21 cellular contexts compared by ENCODE assay signal in the genomic region with DNA sequence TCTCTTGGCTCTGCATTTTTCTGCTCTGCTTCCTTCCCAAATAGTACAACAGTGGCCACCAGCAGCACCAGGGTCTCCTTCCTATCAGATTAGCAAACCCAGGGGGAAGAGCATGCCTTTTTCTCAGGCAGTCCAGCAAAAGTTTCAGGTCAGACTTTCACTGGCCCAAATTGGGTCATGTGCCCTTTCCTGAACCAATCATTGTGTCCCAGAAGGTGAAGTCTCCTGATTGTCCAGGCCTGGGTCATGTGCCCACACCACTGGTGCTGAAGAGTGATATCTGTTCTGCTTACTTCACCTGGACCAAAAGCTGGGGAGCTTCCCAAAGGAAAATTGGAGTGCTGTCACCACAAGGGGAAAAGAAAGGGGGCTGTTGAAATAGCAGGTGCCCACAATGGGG.
A peak's percentile ranks its signal among the peaks of the same experiment; 100 is the strongest.
DNase-seq lines count a peak whose midpoint lies in the region; ATAC-seq, FAIRE-seq and TF ChIP-seq lines count a peak whose summit lies in the region.
"Had no signal": no experiment of that assay in that cellular context is flagged by ENCODE, and none has a peak within 500 bp of the region (broad histone marks: within the 10 kb centered on the region; RNA-seq: fewer than 3 reads in every experiment).

No MANE protein-coding gene starts in this region.

- H3K4me1 ChIP-seq in K562 (replicated peaks in 1 of 2; ENCODE audit: control insufficient read depth in 2 of 2, insufficient read depth in 2 of 2, low read length in 2 of 2) = peaks cover 0 to 13% of the 10 kb centered on the region in 2 experiments; a peak in 3 of 5 replicates
- H3K4me1 ChIP-seq: BLaER1, Caco-2 had no signal

- no peaks in the 10 kb centered on the region for H3K27me3 Mint-ChIP-seq in natural killer cell treated with Interleukin-12 subunit alpha and Interleukin-12 subunit beta and Interleukin-15 and Interleukin-18, amount 100 ng/mL, for 72 hours
- H3K27me3 Mint-ChIP-seq in natural killer cell (ENCODE audit: low read depth in 2 of 2) = peaks cover 0 to 5% of the 10 kb centered on the region in 2 donors

- no peak overlapping the region for H3K4me3 Mint-ChIP-seq in natural killer cell treated with Interleukin-12 subunit alpha and Interleukin-12 subunit beta and Interleukin-15 and Interleukin-18, amount 100 ng/mL, for 72 hours
- no peak overlapping the region for H3K4me3 Mint-ChIP-seq in natural killer cell
- H3K4me3 Mint-ChIP-seq: B cell; CD4-positive, alpha-beta memory T cell had no signal

- TF ChIP-seq CTCF in natural killer cell (IDR thresholded peaks at IDR 0.05) (no peak), K562 (IDR thresholded peaks at IDR 0.05 in 2 of 3, conservative IDR thresholded peaks at IDR 0.05 in 1 of 3; ENCODE audit: insufficient read depth in 2 of 3, low read depth in 1 of 3, low read length in 3 of 3) (no peak)

- H3K36me3 Mint-ChIP-seq in natural killer cell treated with Interleukin-12 subunit alpha and Interleukin-12 subunit beta and Interleukin-15 and Interleukin-18, amount 100 ng/mL, for 72 hours = no peaks in the 10 kb centered on the region
- no peaks in the 10 kb centered on the region for H3K36me3 Mint-ChIP-seq in natural killer cell
- H3K36me3 Mint-ChIP-seq: CD4-positive, alpha-beta memory T cell had no signal

- CTCF ChIA-PET in K562 (lab: Yijun Ruan, JAX; ENCODE audit: low intra/inter-chr PET ratio) = no interaction called here

- no peak overlapping the region for H3K27ac Mint-ChIP-seq in natural killer cell treated with Interleukin-12 subunit alpha and Interleukin-12 subunit beta and Interleukin-15 and Interleukin-18, amount 100 ng/mL, for 72 hours
- no peak overlapping the region for H3K27ac Mint-ChIP-seq in natural killer cell
- H3K27ac Mint-ChIP-seq: B cell had no signal

- H3K4me2 ChIP-seq in K562 (ENCODE audit: insufficient read depth, low read length) = no peak overlapping the region
- H3K4me2 ChIP-seq: BLaER1 had no signal

- TF ChIP-seq POLR2A in K562 (conservative IDR thresholded peaks at IDR 0.05) = no peak

- ATAC-seq in natural killer cell treated with Interleukin-12 subunit alpha and Interleukin-12 subunit beta and Interleukin-15 and Interleukin-18, amount 100 ng/mL, for 72 hours = no peak
- ATAC-seq in natural killer cell = no peak
- no peak for ATAC-seq in K562
- no peak for ATAC-seq in sciatic nerve
- no peak for ATAC-seq in GM18907 (IDR thresholded peaks at IDR 0.05; ENCODE audit: unreplicated experiment)

- no peaks in the 10 kb centered on the region for H3K36me3 ChIP-seq in K562 (ENCODE audit: control insufficient read depth, insufficient read depth, low read length)
- H3K36me3 ChIP-seq: BLaER1 had no signal

- H3K9me1 ChIP-seq in K562 (ENCODE audit: control insufficient read depth, insufficient read depth, low read length) = no peaks in the 10 kb centered on the region

- in situ Hi-C loops in K562 (cut with MboI) = no loop called here

- DNase-seq in natural killer cell treated with Interleukin-12 subunit alpha and Interleukin-12 subunit beta and Interleukin-15 and Interleukin-18, amount 100 ng/mL, for 72 hours (ENCODE audit: low spot score) = peak; percentile 6
- DNase-seq in natural killer cell (no peak), K562 (ENCODE audit: extremely low read depth in 1 of 4, low spot score in 3 of 4) (no peak), sciatic nerve (ENCODE audit: low spot score) (peak; percentile 9), superior temporal gyrus (ENCODE audit: extremely low spot score) (no peak)
- DNase-seq: 8988T; CD4-positive, alpha-beta memory T cell; DMS153; DND-41; GM23248; H7; HCEC 1CT had no signal

- no peak for TF ChIP-seq EP300 in K562 (IDR thresholded peaks at IDR 0.05; ENCODE audit: low read length)

- no peaks in the 10 kb centered on the region for H3K4me1 Mint-ChIP-seq in natural killer cell treated with Interleukin-12 subunit alpha and Interleukin-12 subunit beta and Interleukin-15 and Interleukin-18, amount 100 ng/mL, for 72 hours (ENCODE audit: low read depth in 2 of 2)
- H3K4me1 Mint-ChIP-seq in natural killer cell = no peaks in the 10 kb centered on the region
- H3K4me1 Mint-ChIP-seq: B cell; CD4-positive, alpha-beta memory T cell had no signal

- POLR2A ChIA-PET in K562 (lab: Yijun Ruan, JAX) = interaction anchor here (0.7 kb wide), 1 partner anchor 8 kb away, joined by 3 read pairs; no protein-coding TSS in a partner anchor

- no peak for TF ChIP-seq RAD21 in K562 (CRISPR knock-in tag; conservative IDR thresholded peaks at IDR 0.05 in 1 of 2, IDR thresholded peaks at IDR 0.05 in 1 of 2)

- H2AFZ ChIP-seq in K562 (ENCODE audit: low read depth, low read length) = no peak overlapping the region
- H2AFZ ChIP-seq: GM23248 had no signal

- 0 out of 5 replicates have a peak, but pooled peaks cover 0 to 2% of the 10 kb centered on the region in 2 experiments for H3K27me3 ChIP-seq in K562 (ENCODE audit: control insufficient read depth in 2 of 2, insufficient read depth in 2 of 2, low read length in 2 of 2)
- H3K27me3 ChIP-seq: BLaER1 had no signal

- no peaks in the 10 kb centered on the region for H3K9me3 ChIP-seq in K562 (replicated peaks; ENCODE audit: control insufficient read depth, insufficient read depth, low read depth, low read length)
- H3K9me3 ChIP-seq: BLaER1, Caco-2 had no signal

- FAIRE-seq in K562 (lab: Jason Lieb, UNC) = no peak
- FAIRE-seq: G401.6, GM12892, GM19239, H1 had no signal

- H3K9me3 Mint-ChIP-seq in natural killer cell treated with Interleukin-12 subunit alpha and Interleukin-12 subunit beta and Interleukin-15 and Interleukin-18, amount 100 ng/mL, for 72 hours = no peaks in the 10 kb centered on the region
- H3K9me3 Mint-ChIP-seq in natural killer cell = no peaks in the 10 kb centered on the region

- intact Hi-C loops in natural killer cell (cut with micrococcal nuclease) (no loop called here), K562 (cut with micrococcal nuclease) (no loop called here), sciatic nerve (cut with DNase I) (no loop called here)

- no peak overlapping the region for H3K9ac ChIP-seq in K562 (ENCODE audit: insufficient read depth in 1 of 2, low read depth in 2 of 2, low read length in 2 of 2)
- H3K9ac ChIP-seq: BLaER1, GM23248 had no signal

- H4K20me1 ChIP-seq in K562 (replicated peaks; ENCODE audit: control insufficient read depth, insufficient read depth, low read length) = no peaks in the 10 kb centered on the region
- H4K20me1 ChIP-seq: BLaER1 had no signal

- H3K79me2 ChIP-seq in K562 (ENCODE audit: control insufficient read depth, insufficient read depth, low read length) = no peaks in the 10 kb centered on the region

- H3K27ac ChIP-seq in K562 (ENCODE audit: extremely low read depth, low read depth, low read length) = no peak overlapping the region
- H3K27ac ChIP-seq: BLaER1, C4-2B, GM23248 had no signal

- no peak overlapping the region for H3K4me3 ChIP-seq in K562
- H3K4me3 ChIP-seq: BLaER1, GM23248 had no signal

- BruUV-seq in K562 (replicated peaks; lab: Mats Ljungman, UMichigan) = no TSS peak

TF ChIP-seq in K562, 482 proteins besides CTCF, POLR2A, EP300 and RAD21 (continues in another document):
- TF ChIP-seq LEF1 (IDR thresholded peaks at IDR 0.05) = no peak
- TF ChIP-seq, protein P1, sequence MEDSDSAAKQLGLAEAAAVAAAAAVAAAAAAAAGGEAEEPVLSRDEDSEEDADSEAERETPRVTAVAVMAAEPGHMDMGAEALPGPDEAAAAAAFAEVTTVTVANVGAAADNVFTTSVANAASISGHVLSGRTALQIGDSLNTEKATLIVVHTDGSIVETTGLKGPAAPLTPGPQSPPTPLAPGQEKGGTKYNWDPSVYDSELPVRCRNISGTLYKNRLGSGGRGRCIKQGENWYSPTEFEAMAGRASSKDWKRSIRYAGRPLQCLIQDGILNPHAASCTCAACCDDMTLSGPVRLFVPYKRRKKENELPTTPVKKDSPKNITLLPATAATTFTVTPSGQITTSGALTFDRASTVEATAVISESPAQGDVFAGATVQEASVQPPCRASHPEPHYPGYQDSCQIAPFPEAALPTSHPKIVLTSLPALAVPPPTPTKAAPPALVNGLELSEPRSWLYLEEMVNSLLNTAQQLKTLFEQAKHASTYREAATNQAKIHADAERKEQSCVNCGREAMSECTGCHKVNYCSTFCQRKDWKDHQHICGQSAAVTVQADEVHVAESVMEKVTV (CRISPR knock-in tag; IDR thresholded peaks at IDR 0.05) = no peak
- no peak for TF ChIP-seq HOXB6 (CRISPR knock-in tag; IDR thresholded peaks at IDR 0.05; ENCODE audit: borderline replicate concordance)
- TF ChIP-seq, protein P2, sequence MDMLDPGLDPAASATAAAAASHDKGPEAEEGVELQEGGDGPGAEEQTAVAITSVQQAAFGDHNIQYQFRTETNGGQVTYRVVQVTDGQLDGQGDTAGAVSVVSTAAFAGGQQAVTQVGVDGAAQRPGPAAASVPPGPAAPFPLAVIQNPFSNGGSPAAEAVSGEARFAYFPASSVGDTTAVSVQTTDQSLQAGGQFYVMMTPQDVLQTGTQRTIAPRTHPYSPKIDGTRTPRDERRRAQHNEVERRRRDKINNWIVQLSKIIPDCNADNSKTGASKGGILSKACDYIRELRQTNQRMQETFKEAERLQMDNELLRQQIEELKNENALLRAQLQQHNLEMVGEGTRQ (CRISPR knock-in tag; IDR thresholded peaks at IDR 0.05) = peak; percentile 66
- no peak for TF ChIP-seq ZNF124 (CRISPR knock-in tag; IDR thresholded peaks at IDR 0.05)
- no peak for TF ChIP-seq RB1 (IDR thresholded peaks at IDR 0.05; ENCODE audit: low read depth)
- TF ChIP-seq RAD51 (IDR thresholded peaks at IDR 0.05; ENCODE audit: borderline replicate concordance, low read depth) = 0 out of 2 replicates have a peak, but pooled peaks have one; percentile 17
- TF ChIP-seq, protein P3, sequence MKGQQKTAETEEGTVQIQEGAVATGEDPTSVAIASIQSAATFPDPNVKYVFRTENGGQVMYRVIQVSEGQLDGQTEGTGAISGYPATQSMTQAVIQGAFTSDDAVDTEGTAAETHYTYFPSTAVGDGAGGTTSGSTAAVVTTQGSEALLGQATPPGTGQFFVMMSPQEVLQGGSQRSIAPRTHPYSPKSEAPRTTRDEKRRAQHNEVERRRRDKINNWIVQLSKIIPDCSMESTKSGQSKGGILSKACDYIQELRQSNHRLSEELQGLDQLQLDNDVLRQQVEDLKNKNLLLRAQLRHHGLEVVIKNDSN (CRISPR knock-in tag; IDR thresholded peaks at IDR 0.05) = peak; percentile 77
- no peak for TF ChIP-seq CBFA2T2 (conservative IDR thresholded peaks at IDR 0.05)
- TF ChIP-seq, protein P4, sequence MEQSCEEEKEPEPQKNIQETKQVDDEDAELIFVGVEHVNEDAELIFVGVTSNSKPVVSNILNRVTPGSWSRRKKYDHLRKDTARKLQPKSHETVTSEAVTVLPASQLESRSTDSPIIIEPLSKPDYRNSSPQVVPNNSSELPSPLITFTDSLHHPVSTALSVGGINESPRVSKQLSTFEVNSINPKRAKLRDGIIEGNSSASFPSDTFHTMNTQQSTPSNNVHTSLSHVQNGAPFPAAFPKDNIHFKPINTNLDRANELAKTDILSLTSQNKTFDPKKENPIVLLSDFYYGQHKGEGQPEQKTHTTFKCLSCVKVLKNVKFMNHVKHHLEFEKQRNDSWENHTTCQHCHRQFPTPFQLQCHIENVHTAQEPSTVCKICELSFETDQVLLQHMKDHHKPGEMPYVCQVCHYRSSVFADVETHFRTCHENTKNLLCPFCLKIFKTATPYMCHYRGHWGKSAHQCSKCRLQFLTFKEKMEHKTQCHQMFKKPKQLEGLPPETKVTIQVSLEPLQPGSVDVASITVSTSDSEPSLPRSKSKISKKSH (CRISPR knock-in tag; IDR thresholded peaks at IDR 0.05) = no peak

Comparison
In these comparisons a context has a peak if more than half of its experiments do, and no peak if none do; other contexts are left out.
1. DNase-seq: peak in natural killer cell treated with Interleukin-12 subunit alpha and Interleukin-12 subunit beta and Interleukin-15 and Interleukin-18, amount 100 ng/mL, for 72 hours (single experiment) and sciatic nerve (single experiment); none in natural killer cell (single experiment), K562 (0 of 4) and superior temporal gyrus (single experiment).